ENCODE assay signal across 33 cellular contexts in genomic region chr1:226369110-226369509, GRCh38. TPM values are rescaled to one million over a fixed set of nuclear protein-coding genes. Genes with fewer than 3 reads are reported as not detected.
A peak's percentile ranks its signal among the peaks of the same experiment; 100 is the strongest.
DNase-seq lines count a peak whose midpoint lies in the region; ATAC-seq, FAIRE-seq and TF ChIP-seq lines count a peak whose summit lies in the region.
"Had no signal": no experiment of that assay in that cellular context is flagged by ENCODE, and none has a peak within 500 bp of the region (broad histone marks: within the 10 kb centered on the region; RNA-seq: fewer than 3 reads in every experiment).

No MANE protein-coding gene starts in this region.

- H3K4me1 ChIP-seq in GM12878 (ENCODE audit: control insufficient read depth, insufficient read depth, low read length) = peaks cover 33% of the 10 kb centered on the region

- H2AFZ ChIP-seq in GM12878 (ENCODE audit: control insufficient read depth, low read depth, low read length) = no peak overlapping the region
- H2AFZ ChIP-seq: parathyroid adenoma had no signal

- H4K20me1 ChIP-seq in GM12878 (ENCODE audit: control insufficient read depth, insufficient read depth) = no peaks in the 10 kb centered on the region

- no peak for TF ChIP-seq EP300 in GM12878 (IDR thresholded peaks at IDR 0.05; ENCODE audit: borderline replicate concordance in 1 of 2, control insufficient read depth in 1 of 2, low read depth in 2 of 2, low read length in 2 of 2)

- no peaks in the 10 kb centered on the region for H3K9me3 ChIP-seq in GM12878 (replicated peaks; ENCODE audit: control insufficient read depth, insufficient read depth, low read length)
- H3K9me3 ChIP-seq: heart left ventricle had no signal

- RAD21 ChIA-PET in GM12878 (lab: Charles Lee; ENCODE audit: unreplicated experiment) = no interaction called here

- ATAC-seq in HG02852 (IDR thresholded peaks at IDR 0.05; ENCODE audit: unreplicated experiment) = peak; percentile 42
- no peak for ATAC-seq in GM12878
- ATAC-seq: activated T-helper 17 cell treated with anti-CD3 and anti-CD28 coated beads, Interleukin-2, amount 50 U/mL, for 72 hours; CD8-positive, alpha-beta T cell; esophagus mucosa; heart left ventricle; left cardiac atrium; T-cell had no signal

- SMC1A ChIA-PET in GM12878 (lab: Charles Lee; ENCODE audit: uncharacterized antibody, unreplicated experiment) = interaction anchor here (1.0 kb wide), 1 partner anchor 39 kb away, joined by 3 read pairs; the partner anchor contains the start of gene PARP1

- POLR2A ChIA-PET in GM12878 (lab: Charles Lee) = interaction anchor here (0.5 to 0.6 kb wide), 2 partner anchors 60 to 219 kb away, joined by 3 read pairs; no protein-coding TSS in a partner anchor

- H3K9ac ChIP-seq in GM12878 (ENCODE audit: control insufficient read depth, insufficient read depth, low read length) = no peak overlapping the region
- H3K9ac ChIP-seq: parathyroid adenoma had no signal

- no peak overlapping the region for H3K4me3 ChIP-seq in GM12878
- H3K4me3 ChIP-seq: coronary artery, heart left ventricle, smooth muscle cell had no signal

- CTCF ChIA-PET in GM12878 (lab: Yijun Ruan, JAX) = interaction anchor here (1.5 to 1.8 kb wide), 2 partner anchors 36 to 37 kb away, joined by 3 to 6 read pairs; no protein-coding TSS in a partner anchor

- peaks cover 57 to 58% of the 10 kb centered on the region in 2 experiments for H3K36me3 ChIP-seq in GM12878 (ENCODE audit: control insufficient read depth in 2 of 2, insufficient read depth in 2 of 2, low read length in 1 of 2)

- no peak for TF ChIP-seq RAD21 in GM12878 (IDR thresholded peaks at IDR 0.05; ENCODE audit: insufficient read depth, low read depth, low read length)

- 4% methylated on average over 6 of the region's 6 CpGs for WGBS in GM12878 (ENCODE audit: insufficient coverage, insufficient replicate concordance, low lambda C conversion rate, missing lambda C conversion rate)

- peak overlapping the region; percentile 39; the same call in 1 of the 2 replicates for H3K4me2 ChIP-seq in GM12878 (ENCODE audit: control insufficient read depth, insufficient read depth)
- H3K4me2 ChIP-seq: smooth muscle cell had no signal

- peaks cover 7% of the 10 kb centered on the region for H3K79me2 ChIP-seq in GM12878 (ENCODE audit: control insufficient read depth, insufficient read depth, low read length)

- intact Hi-C loops in GM12878 (cut with micrococcal nuclease; ENCODE audit: unreplicated experiment) = no loop called here

- H3K27ac ChIP-seq in GM12878 (ENCODE audit: control insufficient read depth, insufficient read depth) = 0 out of 2 replicates have a peak overlapping the region, but pooled peaks have one; percentile 81
- H3K27ac ChIP-seq: coronary artery, heart left ventricle, parathyroid adenoma had no signal

- H3K4me3 Mint-ChIP-seq in activated T-cell treated with anti-CD3 and anti-CD28 coated beads, Interleukin-2, amount 50 U/mL, for 24 hours = no peak overlapping the region
- H3K4me3 Mint-ChIP-seq: activated CD4-positive, alpha-beta memory T cell treated with anti-CD3 and anti-CD28 coated beads for 36 hours; activated naive CD8-positive, alpha-beta T cell; activated T-helper 17 cell treated with anti-CD3 and anti-CD28 coated beads, Interleukin-2, amount 50 U/mL, for 72 hours; CD8-positive, alpha-beta T cell; T-cell had no signal

- H3K9me3 Mint-ChIP-seq in activated T-cell treated with anti-CD3 and anti-CD28 coated beads, Interleukin-2, amount 50 U/mL, for 24 hours = no peaks in the 10 kb centered on the region
- H3K9me3 Mint-ChIP-seq: activated CD4-positive, alpha-beta memory T cell treated with anti-CD3 and anti-CD28 coated beads for 36 hours; activated T-helper 17 cell treated with anti-CD3 and anti-CD28 coated beads, Interleukin-2, amount 50 U/mL, for 72 hours; CD8-positive, alpha-beta T cell; T-cell had no signal

- in situ Hi-C loops in GM12878 (cut with MboI) (no loop called here), G401 (cut with HindIII; ENCODE audit: low sequenced_read_pairs) (no loop called here)

- no peaks in the 10 kb centered on the region for H3K27me3 Mint-ChIP-seq in activated T-cell treated with anti-CD3 and anti-CD28 coated beads, Interleukin-2, amount 50 U/mL, for 24 hours
- H3K27me3 Mint-ChIP-seq: activated CD4-positive, alpha-beta memory T cell treated with anti-CD3 and anti-CD28 coated beads for 36 hours; activated naive CD8-positive, alpha-beta T cell; activated T-helper 17 cell treated with anti-CD3 and anti-CD28 coated beads, Interleukin-2, amount 50 U/mL, for 72 hours; T-cell had no signal

- H3K27me3 ChIP-seq in GM12878 (replicated peaks in 1 of 2; ENCODE audit: control insufficient read depth in 2 of 2, insufficient read depth in 2 of 2, low read length in 1 of 2) = no peaks in the 10 kb centered on the region
- H3K27me3 ChIP-seq: heart left ventricle had no signal

- no peaks in the 10 kb centered on the region for H3K4me1 Mint-ChIP-seq in activated T-cell treated with anti-CD3 and anti-CD28 coated beads, Interleukin-2, amount 50 U/mL, for 24 hours (ENCODE audit: low read depth)
- H3K4me1 Mint-ChIP-seq: activated T-helper 17 cell treated with anti-CD3 and anti-CD28 coated beads, Interleukin-2, amount 50 U/mL, for 72 hours had no signal

- no peak for FAIRE-seq in GM12878 (lab: Jason Lieb, UNC)
- FAIRE-seq: RCC 7860 had no signal

- DNase-seq in activated T-cell treated with anti-CD3 and anti-CD28 coated beads, Interleukin-2, amount 50 U/mL, for 24 hours = no peak
- no peak for DNase-seq in activated T-cell treated with anti-CD3 and anti-CD28 coated beads for 4 hours
- DNase-seq in GM12878 (ENCODE audit: low read depth, low spot score) = no peak
- DNase-seq in D341Med (ENCODE audit: low spot score) = no peak
- DNase-seq in activated gamma-delta T cell (lab: John Stamatoyannopoulos, UW) = no peak
- no peak for DNase-seq in G401 (ENCODE audit: low spot score)
- no peak for DNase-seq in ecto neural progenitor cell (ENCODE audit: low spot score)
- DNase-seq: 8988T; activated CD4-positive, alpha-beta memory T cell treated with anti-CD3 and anti-CD28 coated beads for 36 hours; activated CD4-positive, CD25-positive, alpha-beta regulatory T cell; activated CD8-positive, alpha-beta memory T cell treated with anti-CD3 and anti-CD28 coated beads, Interleukin-2, amount 50 U/mL, for 4 hours; aorta; CD8-positive, alpha-beta T cell; DMS 273 treated with DMSO at 0.1 percent for 48 hours; foreskin fibroblast; heart left ventricle; left cardiac atrium; NCI-H1105; NCI-H1930; NCI-H226; NCI-H69; SIG-M5; stimulated activated CD4-positive, alpha-beta T cell treated with anti-CD3 and anti-CD28 coated beads, Interleukin-2, amount 100 ng/mL, for 24 hours; substantia nigra; T-cell had no signal

- peak overlapping the region; percentile 8 for H3K27ac Mint-ChIP-seq in activated T-cell treated with anti-CD3 and anti-CD28 coated beads, Interleukin-2, amount 50 U/mL, for 24 hours
- H3K27ac Mint-ChIP-seq: activated CD4-positive, alpha-beta memory T cell treated with anti-CD3 and anti-CD28 coated beads for 36 hours; activated naive CD8-positive, alpha-beta T cell; activated T-helper 17 cell treated with anti-CD3 and anti-CD28 coated beads, Interleukin-2, amount 50 U/mL, for 72 hours; CD8-positive, alpha-beta T cell; T-cell had no signal

- no TSS peak for BruUV-seq in GM12878 (replicated peaks; lab: Mats Ljungman, UMichigan)

- H3K36me3 Mint-ChIP-seq in activated T-cell treated with anti-CD3 and anti-CD28 coated beads, Interleukin-2, amount 50 U/mL, for 24 hours (ENCODE audit: low read depth) = peaks cover 100% of the 10 kb centered on the region

- no peak for TF ChIP-seq POLR2A in GM12878 (IDR thresholded peaks at IDR 0.05; ENCODE audit: low read depth, low read length)

- TF ChIP-seq CTCF in GM12878 (IDR thresholded peaks at IDR 0.05 in 2 of 3, conservative IDR thresholded peaks at IDR 0.05 in 1 of 3; ENCODE audit: control insufficient read depth in 2 of 3, extremely low read depth in 1 of 3, insufficient read depth in 1 of 3, low read depth in 3 of 3, low read length in 3 of 3) = no peak

TF ChIP-seq in GM12878, 131 proteins besides CTCF, POLR2A, EP300 and RAD21:
- TF ChIP-seq, protein P1, sequence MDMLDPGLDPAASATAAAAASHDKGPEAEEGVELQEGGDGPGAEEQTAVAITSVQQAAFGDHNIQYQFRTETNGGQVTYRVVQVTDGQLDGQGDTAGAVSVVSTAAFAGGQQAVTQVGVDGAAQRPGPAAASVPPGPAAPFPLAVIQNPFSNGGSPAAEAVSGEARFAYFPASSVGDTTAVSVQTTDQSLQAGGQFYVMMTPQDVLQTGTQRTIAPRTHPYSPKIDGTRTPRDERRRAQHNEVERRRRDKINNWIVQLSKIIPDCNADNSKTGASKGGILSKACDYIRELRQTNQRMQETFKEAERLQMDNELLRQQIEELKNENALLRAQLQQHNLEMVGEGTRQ (IDR thresholded peaks at IDR 0.05; ENCODE audit: borderline replicate concordance, low read depth, low read length) = no peak
- TF ChIP-seq SPI1 (IDR thresholded peaks at IDR 0.05; ENCODE audit: borderline replicate concordance, insufficient read depth, low read depth, low read length) = 0 out of 2 replicates have a peak, but pooled peaks have one; percentile 29

RNA-seq across cellular contexts. Expression of gene PARP1, which starts 38.8 kb away (rescaled TPM):
- total RNA-seq in GM12878 (2013; cell fraction: nucleolus; rRNA removed) = 112 and 136 TPM in 2 replicates
- total RNA-seq in GM12878 (2014; rRNA removed) (283 and 287 TPM in 2 replicates), GM12878 (2014; rRNA removed; fragmentation: Illumina TruSeq; extraction: Trizol) (171 and 183 TPM in 2 replicates), GM12878 (2021) (268 and 270 TPM in 2 replicates)
- 66.0 TPM for polyA plus RNA-seq in GM12878 (2011; ENCODE audit: low read depth)
- polyA plus RNA-seq in GM12878 (2011; rRNA removed) (116 and 202 TPM in 2 replicates), GM12878 (2014; fragmentation: Illumina TruSeq; extraction: Trizol) (253 and 260 TPM in 2 replicates), GM12878 (2014; fragmentation: Nextera tagmentation; extraction: Ambion mirVana) (100 to 1,000 TPM; 113 to 170 TPM), GM12878 (2014; rRNA removed) (281 and 350 TPM in 2 replicates), GM12878 (2016; fragmentation: Nextera tagmentation; extraction: Ambion mirVana) (100 to 1,000 TPM; 271 to 274 TPM)
- polyA plus RNA-seq in GM12878 (2011; cell fraction: cytosol; rRNA removed) = 270 and 276 TPM in 2 replicates
- polyA plus RNA-seq in GM12878 (2011; cell fraction: nucleus; rRNA removed) = 172 and 285 TPM in 2 replicates
- polyA plus RNA-seq in GM12878 (2012) = 121 and 128 TPM in 2 replicates
- 185 and 231 TPM in 2 replicates for polyA minus RNA-seq in GM12878 (2011; rRNA and poly(A)+ RNA removed)
- polyA minus RNA-seq in GM12878 (2011; cell fraction: cytosol; rRNA and poly(A)+ RNA removed) = 74.6 and 90.0 TPM in 2 replicates
- polyA minus RNA-seq in GM12878 (2011; cell fraction: nucleus; rRNA and poly(A)+ RNA removed) = 83.4 and 139 TPM in 2 replicates
- total RNA-seq in G401 (2014; rRNA removed; shearing (Covaris generic)) = 156 and 218 TPM in 2 replicates
